Comparison of ENCODE assay signal across 27 cellular contexts in genomic region chr10:97589479-97589878, GRCh38. TPM values are rescaled to one million over a fixed set of nuclear protein-coding genes. Genes with fewer than 3 reads are reported as not detected.
DNase-seq lines count a peak whose midpoint lies in the region; ATAC-seq and TF ChIP-seq lines count a peak whose summit lies in the region.
"Had no signal": no experiment of that assay in that cellular context is flagged by ENCODE, and none has a peak within 500 bp of the region (broad histone marks: within the 10 kb centered on the region; RNA-seq: fewer than 3 reads in every experiment).

A gene with protein sequence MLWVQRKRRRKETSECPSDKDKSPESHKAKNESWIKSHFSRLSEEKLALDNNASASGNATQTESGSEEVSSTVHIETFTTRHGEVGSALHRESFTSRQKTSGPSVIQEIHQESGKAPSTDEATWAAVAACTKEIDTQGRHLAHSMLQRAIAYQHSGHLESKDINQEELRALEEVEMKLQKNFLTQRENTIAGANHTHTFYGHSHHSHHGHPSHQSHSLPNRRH (plus strand): TSS chr10:97589721. CDS start chr10:97589898, 177 bp downstream.

- H3K27me3 Mint-ChIP-seq in neural crest cell (ENCODE audit: low read depth) (no peaks in the 10 kb centered on the region), HFFc6 (ENCODE audit: insufficient read depth) (peaks cover 2% of the 10 kb centered on the region; the same call in 1 of the 2 replicates)
- H3K27me3 Mint-ChIP-seq: activated CD4-positive, alpha-beta memory T cell treated with anti-CD3 and anti-CD28 coated beads for 36 hours; activated T-helper 17 cell treated with anti-CD3 and anti-CD28 coated beads, Interleukin-2, amount 50 U/mL, for 72 hours; type B pancreatic cell had no signal

- H3K36me3 Mint-ChIP-seq in neural crest cell (ENCODE audit: low read depth) (no peaks in the 10 kb centered on the region), HFFc6 (ENCODE audit: low read depth) (no peaks in the 10 kb centered on the region)
- H3K36me3 Mint-ChIP-seq: activated CD4-positive, alpha-beta memory T cell treated with anti-CD3 and anti-CD28 coated beads for 36 hours; activated naive CD4-positive, alpha-beta T cell treated with anti-CD3 and anti-CD28 coated beads, Interleukin-2, amount 50 U/mL, for 72 hours; type B pancreatic cell had no signal

- no peaks in the 10 kb centered on the region for H3K9me3 ChIP-seq in SK-N-SH
- H3K9me3 ChIP-seq in HEK293 (ENCODE audit: control insufficient read depth, insufficient read depth, low read depth, low read length) = no peaks in the 10 kb centered on the region
- H3K9me3 ChIP-seq: left lung, SJSA1 had no signal

- no peak within 1 kb of the TSS for H2AFZ ChIP-seq in SK-N-SH (ENCODE audit: low read depth)

- TF ChIP-seq EP300 in SK-N-SH (IDR thresholded peaks at IDR 0.05; ENCODE audit: borderline replicate concordance in 1 of 2, low read depth in 1 of 2, low read length in 1 of 2) = no peak

- no peak within 1 kb of the TSS for H3K9ac ChIP-seq in SK-N-SH

- no peaks in the 10 kb centered on the region for H3K9me2 ChIP-seq in SK-N-SH

- H3K4me2 ChIP-seq in SK-N-SH = no peak within 1 kb of the TSS

- no CpG with 5 or more reads among the region's 3 CpGs for WGBS in SK-N-SH (ENCODE audit: low lambda C conversion rate)

- H3K36me3 ChIP-seq in SK-N-SH (replicated peaks in 1 of 2; ENCODE audit: control insufficient read depth in 1 of 2, insufficient read depth in 2 of 2, low read length in 1 of 2) (no peaks in the 10 kb centered on the region), HEK293 (ENCODE audit: control insufficient read depth in 2 of 2, insufficient read depth in 1 of 2, low read length in 2 of 2) (no peaks in the 10 kb centered on the region)
- H3K36me3 ChIP-seq: left lung, SJSA1 had no signal

- no peaks in the 10 kb centered on the region for H3K27me3 ChIP-seq in SK-N-SH (ENCODE audit: insufficient read depth)
- H3K27me3 ChIP-seq: left lung, SJSA1 had no signal

- H3K9me3 Mint-ChIP-seq in neural crest cell = no peaks in the 10 kb centered on the region
- H3K9me3 Mint-ChIP-seq in HFFc6 = no peaks in the 10 kb centered on the region
- H3K9me3 Mint-ChIP-seq: activated CD4-positive, alpha-beta memory T cell treated with anti-CD3 and anti-CD28 coated beads for 36 hours; activated naive CD4-positive, alpha-beta T cell treated with anti-CD3 and anti-CD28 coated beads, Interleukin-2, amount 50 U/mL, for 72 hours; activated T-helper 17 cell treated with anti-CD3 and anti-CD28 coated beads, Interleukin-2, amount 50 U/mL, for 72 hours; type B pancreatic cell had no signal

- ATAC-seq in SK-N-SH treated with all-trans-retinoic acid at 6 μM for 48 hours (no peak), HG03521 (IDR thresholded peaks at IDR 0.05; ENCODE audit: unreplicated experiment) (no peak)
- ATAC-seq: activated CD4-positive, CD25-positive, alpha-beta regulatory T cell treated with anti-CD3 and anti-CD28 coated beads, Interleukin-2, amount 50 U/mL, for 24 hours; left lung; sciatic nerve had no signal

- H3K27ac Mint-ChIP-seq in neural crest cell (ENCODE audit: unreplicated experiment) (peak within 1 kb of the TSS; percentile 75), HFFc6 (no peak within 1 kb of the TSS)
- H3K27ac Mint-ChIP-seq: activated CD4-positive, alpha-beta memory T cell treated with anti-CD3 and anti-CD28 coated beads for 36 hours; activated naive CD4-positive, alpha-beta T cell treated with anti-CD3 and anti-CD28 coated beads, Interleukin-2, amount 50 U/mL, for 72 hours; activated T-helper 17 cell treated with anti-CD3 and anti-CD28 coated beads, Interleukin-2, amount 50 U/mL, for 72 hours; type B pancreatic cell had no signal

- CTCF ChIA-PET in SK-N-SH (lab: Yijun Ruan, JAX) (interaction anchor here (0.6 to 1.9 kb wide), 5 partner anchors 13 to 36 kb away, joined by 3 to 10 read pairs (median 3); partner anchors contain the start of gene ANKRD2), HEK293 (lab: Yijun Ruan, JAX) (interaction anchor here (2.2 to 2.9 kb wide), 2 partner anchors 23 to 36 kb away, joined by 6 to 7 read pairs; no protein-coding TSS in a partner anchor)

- H3K4me3 ChIP-seq in SK-N-SH (ENCODE audit: low read depth in 2 of 2, low read length in 1 of 2) (no peak within 1 kb of the TSS), HEK293 (ENCODE audit: low read depth, low read length) (no peak within 1 kb of the TSS)
- H3K4me3 ChIP-seq: left lung, SJSA1 had no signal

- no peak for TF ChIP-seq RAD21 in SK-N-SH (IDR thresholded peaks at IDR 0.05; ENCODE audit: low read length)

- H3K79me2 ChIP-seq in SK-N-SH (ENCODE audit: insufficient read depth) = no peaks in the 10 kb centered on the region

- H3K4me3 Mint-ChIP-seq in neural crest cell = no peak within 1 kb of the TSS
- H3K4me3 Mint-ChIP-seq in HFFc6 = no peak within 1 kb of the TSS
- H3K4me3 Mint-ChIP-seq: activated CD4-positive, alpha-beta memory T cell treated with anti-CD3 and anti-CD28 coated beads for 36 hours; activated T-helper 17 cell treated with anti-CD3 and anti-CD28 coated beads, Interleukin-2, amount 50 U/mL, for 72 hours; type B pancreatic cell had no signal

- H3K27ac ChIP-seq in SK-N-SH (ENCODE audit: low read depth in 2 of 2, low read length in 1 of 2) (no peak within 1 kb of the TSS), HEK293 (ENCODE audit: extremely low read depth, low read depth, low read length) (no peak within 1 kb of the TSS), cingulate gyrus (ENCODE audit: low read depth, low read length) (peak within 1 kb of the TSS; percentile 32)
- H3K27ac ChIP-seq: 22Rv1, left lung, SJSA1 had no signal

- TF ChIP-seq CTCF in SK-N-SH (IDR thresholded peaks at IDR 0.05) = no peak
- TF ChIP-seq CTCF in HEK293 (tag by site-specific recombination; IDR thresholded peaks at IDR 0.05) = no peak
- TF ChIP-seq CTCF in neural crest cell (conservative IDR thresholded peaks at IDR 0.05) = no peak
- no peak for TF ChIP-seq CTCF in HFFc6 (IDR thresholded peaks at IDR 0.05)

- H3K4me1 ChIP-seq in SK-N-SH (ENCODE audit: control insufficient read depth in 1 of 2, insufficient read depth in 2 of 2, low read depth in 1 of 2, low read length in 1 of 2) = peaks cover 5 to 10% of the 10 kb centered on the region in 2 experiments; a peak in 2 of 4 replicates
- no peaks in the 10 kb centered on the region for H3K4me1 ChIP-seq in HEK293 (ENCODE audit: control insufficient read depth, insufficient read depth, low read length)
- H3K4me1 ChIP-seq: left lung, SJSA1 had no signal

- H3K4me1 Mint-ChIP-seq in neural crest cell = peaks cover 9% of the 10 kb centered on the region
- H3K4me1 Mint-ChIP-seq in HFFc6 (ENCODE audit: low read depth) = peaks cover 6% of the 10 kb centered on the region
- H3K4me1 Mint-ChIP-seq: activated T-helper 17 cell treated with anti-CD3 and anti-CD28 coated beads, Interleukin-2, amount 50 U/mL, for 72 hours had no signal

- no peaks in the 10 kb centered on the region for H4K20me1 ChIP-seq in SK-N-SH (ENCODE audit: insufficient read depth)

- DNase-seq in SK-N-SH (peak; percentile 12), neural crest cell (ENCODE audit: low read depth, low spot score) (no peak), HFFc6 (no peak)
- DNase-seq in stimulated activated CD4-positive, alpha-beta T cell treated with anti-CD3 and anti-CD28 coated beads, Interleukin-15, amount 100 ng/mL, for 24 hours = no peak
- DNase-seq: activated CD4-positive, alpha-beta memory T cell treated with anti-CD3 and anti-CD28 coated beads for 36 hours; cortex of kidney; erythroblast; HCEC 1CT; NCI-H1048; NCI-H1694 treated with DMSO at 0.1 percent for 48 hours; NCI-H2171; NCI-H82; stimulated activated CD4-positive, alpha-beta T cell treated with anti-CD3 and anti-CD28 coated beads, Interleukin-2, amount 100 ng/mL, for 48 hours had no signal

- POLR2A ChIA-PET in SK-N-SH (lab: Yijun Ruan, JAX) = no interaction called here
- POLR2A ChIA-PET in HEK293 (lab: Yijun Ruan, JAX) = no interaction called here

- peaks cover 7% of the 10 kb centered on the region for H3F3A ChIP-seq in SK-N-SH (replicated peaks; ENCODE audit: insufficient read depth)

TF ChIP-seq in SK-N-SH, 30 proteins besides CTCF, POLR2A, EP300 and RAD21:
- no peak for TF ChIP-seq FOXJ3 (CRISPR knock-in tag; IDR thresholded peaks at IDR 0.05)
- no peak for TF ChIP-seq CHD2 (IDR thresholded peaks at IDR 0.05; ENCODE audit: low read length, partially characterized antibody)
- TF ChIP-seq EZH2phosphoT487 (IDR thresholded peaks at IDR 0.05; ENCODE audit: borderline replicate concordance, low read depth) = no peak
- TF ChIP-seq MEF2A (IDR thresholded peaks at IDR 0.05; ENCODE audit: borderline replicate concordance, low read depth) = no peak

TF ChIP-seq in SK-N-SH treated with all-trans-retinoic acid at 6 μM for 48 hours, 23 proteins besides CTCF, POLR2A, EP300 and RAD21 (continues in another document):
- no peak for TF ChIP-seq ZC3H10 (CRISPR knock-in tag; IDR thresholded peaks at IDR 0.05)
- TF ChIP-seq SNAI2 (CRISPR knock-in tag; IDR thresholded peaks at IDR 0.05) = no peak

TF ChIP-seq in HEK293, 187 proteins besides CTCF, POLR2A, EP300 and RAD21:
- TF ChIP-seq ZIC2 (tag by site-specific recombination; IDR thresholded peaks at IDR 0.05) (peak; percentile 86), ZNF660 (tag by site-specific recombination; IDR thresholded peaks at IDR 0.05) (no peak), GLIS1 (tag by site-specific recombination; IDR thresholded peaks at IDR 0.05) (peak; percentile 67)

RNA-seq across cellular contexts. Expression of the gene that starts here (rescaled TPM):
- polyA plus RNA-seq in SK-N-SH (2012; rRNA removed) = 0.07 and 0.19 TPM in 2 replicates
- 0.05 TPM in 1 of 2 replicates, not detected in the other for polyA plus RNA-seq in SK-N-SH (2012; cell fraction: cytosol; rRNA removed)
- polyA plus RNA-seq in SK-N-SH (2012; cell fraction: nucleus; rRNA removed) = 0.56 and 0.96 TPM in 2 replicates
- total RNA-seq in neural crest cell = not detected in 2 replicates
- total RNA-seq in HFFc6 (2021; fragmentation: NEBNext Ultra II Directional; extraction: Animal tissue kit (Norgen Biotek cat#: 25700)) = not detected
- total RNA-seq: activated CD4-positive, alpha-beta memory T cell treated with anti-CD3 and anti-CD28 coated beads for 36 hours; activated naive CD4-positive, alpha-beta T cell treated with anti-CD3 and anti-CD28 coated beads, Interleukin-2, amount 50 U/mL, for 72 hours; activated T-helper 17 cell treated with anti-CD3 and anti-CD28 coated beads, Interleukin-2, amount 50 U/mL, for 72 hours; fibroblast of villous mesenchyme; left lung; sciatic nerve; SJSA1; T-helper 1 cell treated with Interleukin-12 subunit alpha and Interleukin-12 subunit beta and Interleukin-4 antibody, amounts not matched to agents 30 ng/mL and 1 ng/mL, for 36 hours had no signal

Comparison
In these comparisons a context has a peak if more than half of its experiments do, and no peak if none do; other contexts are left out.
1. Peak in DNase-seq in SK-N-SH; RNA of the gene not detected or under 1 TPM.